ENCODE assay signal across 29 cellular contexts in the genomic region with DNA sequence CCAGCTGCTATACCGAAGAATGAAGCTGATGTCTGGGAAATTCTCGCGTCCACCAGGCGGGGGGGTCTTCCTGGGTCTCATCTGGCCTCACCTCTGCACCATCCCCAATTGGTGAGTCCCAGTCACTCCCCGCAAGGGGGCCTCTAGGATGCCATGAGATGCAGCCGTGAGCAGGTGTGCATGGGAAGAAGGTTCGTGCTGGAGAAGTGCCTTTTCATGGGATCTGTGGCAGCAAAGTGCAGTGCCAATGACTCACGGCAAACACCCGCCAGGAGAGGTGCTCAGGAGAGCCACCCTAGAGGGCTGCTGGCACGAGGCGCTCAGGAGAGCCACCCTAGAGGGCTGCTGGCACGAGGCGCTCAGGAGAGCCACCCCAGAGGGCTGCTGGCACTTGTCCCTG. TPM values are rescaled to one million over a fixed set of nuclear protein-coding genes. Genes with fewer than 3 reads are reported as not detected.
DNase-seq lines count a peak whose midpoint lies in the region; ATAC-seq and TF ChIP-seq lines count a peak whose summit lies in the region.
"Had no signal": no experiment of that assay in that cellular context is flagged by ENCODE, and none has a peak within 500 bp of the region (broad histone marks: within the 10 kb centered on the region; RNA-seq: fewer than 3 reads in every experiment).

No MANE protein-coding gene starts in this region.

- H3K4me3 ChIP-seq in sigmoid colon = no peak overlapping the region
- H3K4me3 ChIP-seq in psoas muscle = no peak overlapping the region
- H3K4me3 ChIP-seq: BLaER1, gastrocnemius medialis, hepatocyte, SJSA1, skin epidermis, tibial nerve had no signal

- H3K27ac ChIP-seq in sigmoid colon (no peak overlapping the region), psoas muscle (no peak overlapping the region)
- H3K27ac ChIP-seq: BLaER1, gastrocnemius medialis, hepatocyte, neutrophil, SJSA1, skin epidermis, tibial nerve had no signal

- no peak overlapping the region for H3K4me3 Mint-ChIP-seq in stimulated activated naive B cell treated with anti-CD40 and anti-IgM and Interleukin-4, amounts not matched to agents 10 μg/mL and 1 μg/mL and 100 μg/mL, for 72 hours
- H3K4me3 Mint-ChIP-seq: activated B cell treated with CpG ODN at 0.5 μM for 24 hours; activated T-helper 17 cell treated with anti-CD3 and anti-CD28 coated beads, Interleukin-2, amount 50 U/mL, for 72 hours; T-cell had no signal

- H3K36me3 Mint-ChIP-seq in stimulated activated naive B cell treated with anti-CD40 and anti-IgM and Interleukin-4, amounts not matched to agents 10 μg/mL and 1 μg/mL and 100 μg/mL, for 72 hours = no peaks in the 10 kb centered on the region
- H3K36me3 Mint-ChIP-seq: activated naive CD4-positive, alpha-beta T cell treated with anti-CD3 and anti-CD28 coated beads, Interleukin-2, amount 50 U/mL, for 72 hours; T-cell had no signal

- H3K27me3 ChIP-seq in sigmoid colon (peaks cover 0 to 36% (median 0%) of the 10 kb centered on the region in 3 donors), psoas muscle (ENCODE audit: insufficient read depth in 3 of 3, low read length in 2 of 3) (peaks cover 2 to 26% (median 8%) of the 10 kb centered on the region in 3 donors)
- H3K27me3 ChIP-seq: BLaER1, hepatocyte, SJSA1, tibial nerve had no signal

- no peak for TF ChIP-seq POLR2A in sigmoid colon (IDR thresholded peaks at IDR 0.05)

- no peak for ATAC-seq in psoas muscle
- no peak for ATAC-seq in stimulated activated naive B cell treated with anti-CD40 and anti-IgM and Interleukin-4, amounts not matched to agents 10 μg/mL and 1 μg/mL and 100 μg/mL, for 72 hours (replicated peaks)
- ATAC-seq: activated naive CD4-positive, alpha-beta T cell treated with anti-CD3 and anti-CD28 coated beads, Interleukin-2, amount 50 U/mL, for 72 hours; activated T-helper 17 cell treated with anti-CD3 and anti-CD28 coated beads, Interleukin-2, amount 50 U/mL, for 72 hours; gastrocnemius medialis; left colon; T-cell had no signal

- DNase-seq in Daoy (ENCODE audit: low read depth) (peak; percentile 35), NCI-H2171 treated with DMSO at 0.1 percent for 48 hours (lab: John Stamatoyannopoulos, UW) (peak; percentile 8), islet precursor cell (peak; percentile 27), sigmoid colon (peak; percentile 43), psoas muscle (no peak), NCI-H187 (lab: John Stamatoyannopoulos, UW) (no peak)
- no peak for DNase-seq in stimulated activated naive B cell treated with anti-CD40 and anti-IgM and Interleukin-4, amounts not matched to agents 10 μg/mL and 1 μg/mL and 100 μg/mL, for 72 hours
- DNase-seq: activated B cell treated with CpG ODN at 0.5 μM for 24 hours, anterior cingulate cortex, dermis blood vessel endothelial cell, EL, gastrocnemius medialis, GOT3, IMR-90, mesendoderm, NCI-H1930, NCI-H226, NCI-H748 treated with DMSO at 0.1 percent for 48 hours, T-cell had no signal

- intact Hi-C loops in sigmoid colon (cut with DNase I) = no loop called here
- intact Hi-C loops in psoas muscle (cut with DNase I) = no loop called here

- peaks cover 3 to 7% of the 10 kb centered on the region in 2 donors for H3K27me3 Mint-ChIP-seq in stimulated activated naive B cell treated with anti-CD40 and anti-IgM and Interleukin-4, amounts not matched to agents 10 μg/mL and 1 μg/mL and 100 μg/mL, for 72 hours
- H3K27me3 Mint-ChIP-seq: activated B cell treated with CpG ODN at 0.5 μM for 24 hours had no signal

- TF ChIP-seq CTCF in sigmoid colon (IDR thresholded peaks at IDR 0.05) (no peak), psoas muscle (IDR thresholded peaks at IDR 0.05) (no peak)

- H3K4me1 Mint-ChIP-seq in stimulated activated naive B cell treated with anti-CD40 and anti-IgM and Interleukin-4, amounts not matched to agents 10 μg/mL and 1 μg/mL and 100 μg/mL, for 72 hours = no peaks in the 10 kb centered on the region
- H3K4me1 Mint-ChIP-seq: activated B cell treated with CpG ODN at 0.5 μM for 24 hours; activated T-helper 17 cell treated with anti-CD3 and anti-CD28 coated beads, Interleukin-2, amount 50 U/mL, for 72 hours; T-cell had no signal

- no peaks in the 10 kb centered on the region for H3K36me3 ChIP-seq in sigmoid colon
- no peaks in the 10 kb centered on the region for H3K36me3 ChIP-seq in psoas muscle (ENCODE audit: insufficient read depth in 1 of 2, low read depth in 1 of 2)
- H3K36me3 ChIP-seq: BLaER1, gastrocnemius medialis, neutrophil, SJSA1, tibial nerve had no signal

- H3K27ac Mint-ChIP-seq in stimulated activated naive B cell treated with anti-CD40 and anti-IgM and Interleukin-4, amounts not matched to agents 10 μg/mL and 1 μg/mL and 100 μg/mL, for 72 hours = no peak overlapping the region
- H3K27ac Mint-ChIP-seq: activated B cell treated with CpG ODN at 0.5 μM for 24 hours; activated naive CD4-positive, alpha-beta T cell treated with anti-CD3 and anti-CD28 coated beads, Interleukin-2, amount 50 U/mL, for 72 hours; activated T-helper 17 cell treated with anti-CD3 and anti-CD28 coated beads, Interleukin-2, amount 50 U/mL, for 72 hours; T-cell had no signal

- no peak for TF ChIP-seq EP300 in sigmoid colon (IDR thresholded peaks at IDR 0.05)

- 60 to 78% methylated on average over 13 of the region's 13 CpGs for WGBS in sigmoid colon, 2 donors
- 71 to 78% (median 72%) methylated on average over 13 of the region's 13 CpGs for WGBS in psoas muscle, 3 donors

- H3K9me3 Mint-ChIP-seq in stimulated activated naive B cell treated with anti-CD40 and anti-IgM and Interleukin-4, amounts not matched to agents 10 μg/mL and 1 μg/mL and 100 μg/mL, for 72 hours = no peaks in the 10 kb centered on the region
- H3K9me3 Mint-ChIP-seq: activated B cell treated with CpG ODN at 0.5 μM for 24 hours; activated naive CD4-positive, alpha-beta T cell treated with anti-CD3 and anti-CD28 coated beads, Interleukin-2, amount 50 U/mL, for 72 hours; activated T-helper 17 cell treated with anti-CD3 and anti-CD28 coated beads, Interleukin-2, amount 50 U/mL, for 72 hours; T-cell had no signal

- no peaks in the 10 kb centered on the region for H3K9me3 ChIP-seq in sigmoid colon
- no peaks in the 10 kb centered on the region for H3K9me3 ChIP-seq in psoas muscle
- H3K9me3 ChIP-seq: BLaER1, Caco-2, gastrocnemius medialis, neutrophil, SJSA1 had no signal

- H3K4me1 ChIP-seq in sigmoid colon (no peaks in the 10 kb centered on the region), psoas muscle (no peaks in the 10 kb centered on the region)
- H3K4me1 ChIP-seq: Caco-2, gastrocnemius medialis, SJSA1, tibial nerve had no signal

RNA-seq across cellular contexts. Expression of gene CPZ, which starts 55.1 kb away (rescaled TPM):
- total RNA-seq in Daoy (2014; rRNA removed; shearing (Covaris generic)) = 0.80 and 0.83 TPM in 2 replicates
- total RNA-seq in sigmoid colon = 1 to 10 TPM in 3 of 4 donors, under 1 TPM in 1; 0.54 to 8.3 (median 3.0) TPM
- polyA plus RNA-seq in sigmoid colon = 1 to 10 TPM in 2 of 3 donors, under 1 TPM in 1; 0.46 to 2.4 (median 1.8) TPM
- total RNA-seq in psoas muscle = not detected
- polyA plus RNA-seq in psoas muscle = under 1 TPM; 0.04 to 0.30 (median 0.08) TPM
- total RNA-seq: activated B cell treated with CpG ODN at 0.5 μM for 24 hours; activated naive CD4-positive, alpha-beta T cell treated with anti-CD3 and anti-CD28 coated beads, Interleukin-2, amount 50 U/mL, for 72 hours; activated T-helper 17 cell treated with anti-CD3 and anti-CD28 coated beads, Interleukin-2, amount 50 U/mL, for 72 hours; dermis blood vessel endothelial cell; gastrocnemius medialis had no signal

Comparison
In these comparisons a context has a peak if more than half of its experiments do, and no peak if none do; other contexts are left out.
1. DNase-seq: peak in Daoy (single experiment), NCI-H2171 treated with DMSO at 0.1 percent for 48 hours (single experiment), islet precursor cell (single experiment) and sigmoid colon (single experiment); none in psoas muscle (0 of 2), stimulated activated naive B cell treated with anti-CD40 and anti-IgM and Interleukin-4, amounts not matched to agents 10 μg/mL and 1 μg/mL and 100 μg/mL, for 72 hours (single experiment) and NCI-H187 (0 of 2).